ENCODE assay signal across 23 cellular contexts in the genomic region with DNA sequence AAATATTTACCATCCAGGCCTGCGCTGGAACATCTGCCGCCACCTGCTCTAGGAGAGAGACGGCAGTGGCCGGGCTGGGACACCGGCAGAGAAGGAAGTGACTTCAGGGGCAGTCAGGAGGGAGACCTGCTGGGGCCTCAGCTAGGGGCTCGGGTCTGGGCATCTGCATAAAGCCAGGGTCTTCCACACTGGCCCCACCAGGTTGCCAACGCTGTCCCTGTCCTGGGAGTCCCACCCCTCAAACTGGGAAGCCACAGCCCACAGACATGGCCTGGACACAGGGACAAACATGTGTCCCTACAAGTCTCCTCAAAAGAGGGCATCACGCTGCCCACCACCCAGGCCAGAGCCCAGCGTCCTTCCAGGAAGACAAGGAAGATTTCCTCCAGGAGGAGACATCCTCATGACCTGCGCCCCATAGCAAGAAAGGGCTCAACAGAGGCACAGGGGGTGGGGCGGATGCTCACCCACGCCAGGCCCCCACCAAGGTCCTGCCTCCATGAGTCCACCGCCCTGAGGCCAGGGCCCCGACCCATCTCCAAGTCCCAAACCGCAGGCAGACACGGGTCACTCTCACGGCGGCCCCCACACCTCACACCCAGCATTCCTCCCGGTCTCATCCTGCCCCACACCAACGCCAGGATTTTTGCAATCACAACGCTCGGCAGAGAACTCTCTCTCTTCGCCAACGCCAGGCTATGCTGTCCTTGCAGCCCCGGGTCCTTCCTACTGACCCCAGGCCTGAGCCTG. TPM values are rescaled to one million over a fixed set of nuclear protein-coding genes. Genes with fewer than 3 reads are reported as not detected.
DNase-seq lines count a peak whose midpoint lies in the region; ATAC-seq and TF ChIP-seq lines count a peak whose summit lies in the region.
"Had no signal": no experiment of that assay in that cellular context is flagged by ENCODE, and none has a peak within 500 bp of the region (broad histone marks: within the 10 kb centered on the region; RNA-seq: fewer than 3 reads in every experiment).

No MANE protein-coding gene starts in this region.

- TF ChIP-seq POLR2A in sigmoid colon (IDR thresholded peaks at IDR 0.05): no peak

- peaks cover 0 to 20% (median 16%) of the 10 kb centered on the region in 4 donors for H3K4me1 ChIP-seq in sigmoid colon
- H3K4me1 ChIP-seq: breast epithelium, parathyroid adenoma had no signal

- WGBS in sigmoid colon, 2 donors: 88 to 90% methylated on average over 25 of the region's 25 CpGs

- no peaks in the 10 kb centered on the region for H3K4me1 Mint-ChIP-seq in central memory CD8-positive, alpha-beta T cell
- peaks cover 21% of the 10 kb centered on the region for H3K4me1 Mint-ChIP-seq in mesothelial cell of epicardium
- H3K4me1 Mint-ChIP-seq: activated CD4-positive, alpha-beta T cell treated with anti-CD3 and anti-CD28 coated beads for 36 hours had no signal

- no peaks in the 10 kb centered on the region for H3K27me3 ChIP-seq in sigmoid colon
- H3K27me3 ChIP-seq: adrenal gland, breast epithelium, gastroesophageal sphincter, SJSA1 had no signal

- intact Hi-C loops in Right ventricle myocardium inferior (cut with DNase I) (no loop called here), left cardiac atrium (cut with DNase I) (no loop called here), sigmoid colon (cut with DNase I) (no loop called here)

- no peaks in the 10 kb centered on the region for H3K9me3 Mint-ChIP-seq in central memory CD8-positive, alpha-beta T cell
- H3K9me3 Mint-ChIP-seq in mesothelial cell of epicardium: no peaks in the 10 kb centered on the region
- H3K9me3 Mint-ChIP-seq: activated T-cell treated with anti-CD3 and anti-CD28 coated beads, Interleukin-2, amount 50 U/mL, for 4 hours; T-helper 1 cell treated with Interleukin-12 subunit alpha and Interleukin-12 subunit beta and Interleukin-4 antibody, amounts not matched to agents 30 μg/mL and 1 μg/mL, for 36 hours; type B pancreatic cell had no signal

- H3K36me3 Mint-ChIP-seq in central memory CD8-positive, alpha-beta T cell (ENCODE audit: insufficient read depth): no peaks in the 10 kb centered on the region
- peaks cover 2% of the 10 kb centered on the region for H3K36me3 Mint-ChIP-seq in mesothelial cell of epicardium

- TF ChIP-seq CTCF in mesothelial cell of epicardium (IDR thresholded peaks at IDR 0.05; ENCODE audit: unreplicated experiment): no peak
- TF ChIP-seq CTCF in sigmoid colon (IDR thresholded peaks at IDR 0.05): no peak

- no peaks in the 10 kb centered on the region for H3K9me3 ChIP-seq in sigmoid colon
- H3K9me3 ChIP-seq: adrenal gland, breast epithelium, gastroesophageal sphincter, SJSA1 had no signal

- H3K4me3 ChIP-seq in sigmoid colon: no peak overlapping the region
- H3K4me3 ChIP-seq: adrenal gland, breast epithelium, coronary artery, gastroesophageal sphincter, SJSA1 had no signal

- DNase-seq in Right ventricle myocardium inferior (ENCODE audit: missing footprints) (peak; percentile 33), left cardiac atrium (no peak), mesothelial cell of epicardium (ENCODE audit: low spot score in 2 of 2, unreplicated experiment in 2 of 2) (no peak), sigmoid colon (peak; percentile 61), kidney glomerular epithelial cell (lab: John Stamatoyannopoulos, UW) (no peak)
- no peak for DNase-seq in central memory CD8-positive, alpha-beta T cell (ENCODE audit: low spot score in 2 of 2)
- DNase-seq: activated CD4-positive, alpha-beta T cell treated with anti-CD3 and anti-CD28 coated beads for 36 hours; activated CD8-positive, alpha-beta memory T cell treated with anti-CD3 and anti-CD28 coated beads for 24 hours; activated T-cell treated with anti-CD3 and anti-CD28 coated beads, Interleukin-2, amount 50 U/mL, for 4 hours; NCI-H1417 treated with DMSO at 0.1 percent for 48 hours; NCI-H446 had no signal

- H3K27me3 Mint-ChIP-seq in central memory CD8-positive, alpha-beta T cell: no peaks in the 10 kb centered on the region
- H3K27me3 Mint-ChIP-seq in mesothelial cell of epicardium (ENCODE audit: low read depth): no peaks in the 10 kb centered on the region
- H3K27me3 Mint-ChIP-seq: activated CD4-positive, alpha-beta T cell treated with anti-CD3 and anti-CD28 coated beads for 36 hours; type B pancreatic cell had no signal

- peak overlapping the region; percentile 63 for H3K27ac Mint-ChIP-seq in central memory CD8-positive, alpha-beta T cell (ENCODE audit: low read depth)
- peak overlapping the region; percentile 67 for H3K27ac Mint-ChIP-seq in mesothelial cell of epicardium
- H3K27ac Mint-ChIP-seq: activated CD4-positive, alpha-beta T cell treated with anti-CD3 and anti-CD28 coated beads for 36 hours; T-helper 1 cell treated with Interleukin-12 subunit alpha and Interleukin-12 subunit beta and Interleukin-4 antibody, amounts not matched to agents 30 μg/mL and 1 μg/mL, for 36 hours; type B pancreatic cell had no signal

- H3K27ac ChIP-seq in sigmoid colon: no peak overlapping the region
- H3K27ac ChIP-seq: 22Rv1, adrenal gland, breast epithelium, coronary artery, gastroesophageal sphincter, KMS-11, parathyroid adenoma, SJSA1 had no signal

- no peak for ATAC-seq in Right ventricle myocardium inferior
- no peak for ATAC-seq in left cardiac atrium
- no peak for ATAC-seq in central memory CD8-positive, alpha-beta T cell (replicated peaks; ENCODE audit: extremely low read depth, poor library complexity, severe bottlenecking)
- ATAC-seq in GM21737 (IDR thresholded peaks at IDR 0.05; ENCODE audit: unreplicated experiment): no peak
- no peak for ATAC-seq in GM18870 (IDR thresholded peaks at IDR 0.05; ENCODE audit: unreplicated experiment)
- ATAC-seq: activated CD4-positive, alpha-beta T cell treated with anti-CD3 and anti-CD28 coated beads for 36 hours; activated T-cell treated with anti-CD3 and anti-CD28 coated beads, Interleukin-2, amount 50 U/mL, for 4 hours; gastroesophageal sphincter had no signal

- no peak for TF ChIP-seq EP300 in sigmoid colon (IDR thresholded peaks at IDR 0.05)

- no peaks in the 10 kb centered on the region for H3K36me3 ChIP-seq in sigmoid colon
- H3K36me3 ChIP-seq: adrenal gland, breast epithelium, gastroesophageal sphincter had no signal

- H3K4me3 Mint-ChIP-seq in central memory CD8-positive, alpha-beta T cell: no peak overlapping the region
- no peak overlapping the region for H3K4me3 Mint-ChIP-seq in mesothelial cell of epicardium
- H3K4me3 Mint-ChIP-seq: activated CD4-positive, alpha-beta T cell treated with anti-CD3 and anti-CD28 coated beads for 36 hours; activated T-cell treated with anti-CD3 and anti-CD28 coated beads, Interleukin-2, amount 50 U/mL, for 4 hours; T-helper 1 cell treated with Interleukin-12 subunit alpha and Interleukin-12 subunit beta and Interleukin-4 antibody, amounts not matched to agents 30 μg/mL and 1 μg/mL, for 36 hours; type B pancreatic cell had no signal

RNA-seq across cellular contexts. Expression of gene VAV2, which starts 9.0 kb away (rescaled TPM):
- total RNA-seq in Right ventricle myocardium inferior: 7.6 TPM
- total RNA-seq in left cardiac atrium: 1 to 10 TPM; 8.3 to 9.6 TPM
- total RNA-seq in mesothelial cell of epicardium: 57.5 to 62.1 TPM (median 61.9 TPM) in 3 replicates
- total RNA-seq in sigmoid colon: 1 to 10 TPM; 3.8 to 7.2 (median 6.6) TPM
- polyA plus RNA-seq in sigmoid colon: 10 to 100 TPM; 14.4 to 23.3 (median 18.5) TPM

RNA-seq across cellular contexts. Expression of gene BRD3OS, which starts 42.1 kb away (rescaled TPM):
- total RNA-seq in Right ventricle myocardium inferior (6.2 TPM), left cardiac atrium (1 to 10 TPM; 7.0 to 7.9 TPM), mesothelial cell of epicardium (14.3 to 16.4 TPM (median 16.1 TPM) in 3 replicates), sigmoid colon (10 to 100 TPM; 11.7 to 19.4 (median 12.7) TPM)
- polyA plus RNA-seq in sigmoid colon: 1 to 10 TPM; 3.9 to 7.8 (median 4.2) TPM

Comparison
In these comparisons a context has a peak if more than half of its experiments do, and no peak if none do; other contexts are left out.
1. DNase-seq: peak in Right ventricle myocardium inferior (single experiment) and sigmoid colon (single experiment); none in left cardiac atrium (single experiment), central memory CD8-positive, alpha-beta T cell (0 of 2), mesothelial cell of epicardium (0 of 2) and kidney glomerular epithelial cell (single experiment).